In genomic region chr1:40633563-40634376, GRCh38 we compare ENCODE assay signal across 16 cellular contexts. TPM values are rescaled to one million over a fixed set of nuclear protein-coding genes. Genes with fewer than 3 reads are reported as not detected.
DNase-seq lines count a peak whose midpoint lies in the region; ATAC-seq and TF ChIP-seq lines count a peak whose summit lies in the region.
"Had no signal": no experiment of that assay in that cellular context is flagged by ENCODE, and none has a peak within 500 bp of the region (broad histone marks: within the 10 kb centered on the region; RNA-seq: fewer than 3 reads in every experiment).

No MANE protein-coding gene starts in this region.

- H3K18ac ChIP-seq in mesendoderm (ENCODE audit: low read length) = no peak overlapping the region

- ATAC-seq in omental fat pad (ENCODE audit: low FRiP score) (peak; percentile 46), natural killer cell (no peak)

- CTCF ChIA-PET in A673 (lab: Charles Lee) = no interaction called here

- H3K4ac ChIP-seq in mesendoderm (ENCODE audit: low read depth, low read length) = no peak overlapping the region

- no peak overlapping the region for H2BK15ac ChIP-seq in mesendoderm (replicated peaks; ENCODE audit: low read depth)

- H3K4me2 ChIP-seq in mesendoderm (ENCODE audit: low read length) = no peak overlapping the region

- H2BK120ac ChIP-seq in mesendoderm (ENCODE audit: low read depth, low read length) = no peak overlapping the region

- H3K36me3 Mint-ChIP-seq in CD14-positive monocyte (no peaks in the 10 kb centered on the region), natural killer cell (no peaks in the 10 kb centered on the region)

- H3K27me3 ChIP-seq in cardiac muscle cell = no peaks in the 10 kb centered on the region
- H3K27me3 ChIP-seq in A673 (replicated peaks; ENCODE audit: insufficient read depth, low read depth, low read length, poor library complexity) = no peaks in the 10 kb centered on the region
- no peaks in the 10 kb centered on the region for H3K27me3 ChIP-seq in mesendoderm (ENCODE audit: insufficient read depth, low read length, poor library complexity)
- H3K27me3 ChIP-seq: brain microvascular endothelial cell had no signal

- H3K9me3 Mint-ChIP-seq in CD14-positive monocyte (peaks cover 0 to 2% (median 0%) of the 10 kb centered on the region in 7 donors), natural killer cell (no peaks in the 10 kb centered on the region)

- H3K79me1 ChIP-seq in mesendoderm (ENCODE audit: low read length) = no peaks in the 10 kb centered on the region

- H3K4me1 ChIP-seq in cardiac muscle cell (ENCODE audit: low read depth) (peaks cover 6% of the 10 kb centered on the region), A673 (ENCODE audit: insufficient read depth, low read length, poor library complexity, severe bottlenecking) (no peaks in the 10 kb centered on the region), mesendoderm (ENCODE audit: control insufficient read depth, low read depth, low read length) (no peaks in the 10 kb centered on the region)

- no peaks in the 10 kb centered on the region for H3K79me2 ChIP-seq in mesendoderm (ENCODE audit: control insufficient read depth, insufficient read depth, low read length)

- H2AK5ac ChIP-seq in mesendoderm (ENCODE audit: low read length) = no peak overlapping the region

- no CpG with 5 or more reads among the region's 2 CpGs for WGBS in mesendoderm (ENCODE audit: extremely low coverage, insufficient coverage, low lambda C conversion rate)

- H3K23ac ChIP-seq in mesendoderm (ENCODE audit: low read length) = no peak overlapping the region

- H3K36me3 ChIP-seq in cardiac muscle cell (no peaks in the 10 kb centered on the region), A673 (ENCODE audit: insufficient read depth, low read length, poor library complexity, severe bottlenecking) (no peaks in the 10 kb centered on the region), mesendoderm (ENCODE audit: control insufficient read depth, insufficient read depth, low read length) (no peaks in the 10 kb centered on the region)
- H3K36me3 ChIP-seq: brain microvascular endothelial cell had no signal

- peaks cover 13% of the 10 kb centered on the region for H3K4me1 Mint-ChIP-seq in CD14-positive monocyte
- peaks cover 18 to 20% of the 10 kb centered on the region in 2 donors for H3K4me1 Mint-ChIP-seq in natural killer cell

- peak overlapping the region in 4 of 7 donors; percentile 12 to 51 (median 24) for H3K27ac Mint-ChIP-seq in CD14-positive monocyte
- no peak overlapping the region for H3K27ac Mint-ChIP-seq in natural killer cell
- H3K27ac Mint-ChIP-seq: activated CD4-positive, alpha-beta memory T cell treated with anti-CD3 and anti-CD28 coated beads, Interleukin-2, amount 10 ng/mL, durations not matched to agents 7 days and 5 days had no signal

- H4K5ac ChIP-seq in mesendoderm (ENCODE audit: low read length) = no peak overlapping the region

- H4K8ac ChIP-seq in mesendoderm (ENCODE audit: low read depth, low read length) = no peak overlapping the region

- DNase-seq in CD14-positive monocyte (ENCODE audit: low spot score) (no peak), RPMI8226 (peak; percentile 47), cardiac muscle cell (ENCODE audit: low read depth in 1 of 2, low spot score in 1 of 2) (peak; percentile 13 to 21), omental fat pad (ENCODE audit: low spot score) (peak; percentile 27), A673 (ENCODE audit: low spot score) (no peak), natural killer cell (no peak), mesendoderm (no peak)
- DNase-seq in effector CD4-positive, alpha-beta T cell = no peak
- DNase-seq: activated CD4-positive, alpha-beta memory T cell treated with anti-CD3 and anti-CD28 coated beads, Interleukin-2, amount 10 ng/mL, durations not matched to agents 7 days and 5 days; activated gamma-delta T cell; AML-193; brain microvascular endothelial cell; GM23248; Kasumi-1; mammary epithelial cell; NCI-H1930 had no signal

- H3K27me3 Mint-ChIP-seq in CD14-positive monocyte (ENCODE audit: low read depth in 3 of 3) (peaks cover 1 to 4% (median 1%) of the 10 kb centered on the region in 3 donors), natural killer cell (ENCODE audit: low read depth in 2 of 2) (no peaks in the 10 kb centered on the region)
- H3K27me3 Mint-ChIP-seq: activated CD4-positive, alpha-beta memory T cell treated with anti-CD3 and anti-CD28 coated beads, Interleukin-2, amount 10 ng/mL, durations not matched to agents 7 days and 5 days had no signal

- no peak overlapping the region for H3K4me3 Mint-ChIP-seq in CD14-positive monocyte
- no peak overlapping the region for H3K4me3 Mint-ChIP-seq in natural killer cell
- H3K4me3 Mint-ChIP-seq: activated CD4-positive, alpha-beta memory T cell treated with anti-CD3 and anti-CD28 coated beads, Interleukin-2, amount 10 ng/mL, durations not matched to agents 7 days and 5 days had no signal

- H3K9ac ChIP-seq in mesendoderm (ENCODE audit: low read length) = no peak overlapping the region
- H3K9ac ChIP-seq: GM23248 had no signal

- no peak overlapping the region for H2BK5ac ChIP-seq in mesendoderm (ENCODE audit: low read length)

- no TSS peak for BruUV-seq in A673 (replicated peaks; lab: Mats Ljungman, UMichigan)

- H3K27ac ChIP-seq in cardiac muscle cell (no peak overlapping the region), A673 (ENCODE audit: low read depth, low read length, poor library complexity, severe bottlenecking) (no peak overlapping the region), mesendoderm (ENCODE audit: low read depth, low read length) (no peak overlapping the region)
- H3K27ac ChIP-seq: brain microvascular endothelial cell, GM23248 had no signal

- POLR2A ChIA-PET in A673 (lab: Charles Lee; ENCODE audit: low non-redundant PET) = no interaction called here

- no peak for TF ChIP-seq CTCF in CD14-positive monocyte (IDR thresholded peaks at IDR 0.05)
- TF ChIP-seq CTCF in cardiac muscle cell (IDR thresholded peaks at IDR 0.05; ENCODE audit: low read depth, low read length) = no peak
- TF ChIP-seq CTCF in omental fat pad (IDR thresholded peaks at IDR 0.05) = no peak
- TF ChIP-seq CTCF in A673 (conservative IDR thresholded peaks at IDR 0.05; ENCODE audit: low read depth, low read length) = no peak
- TF ChIP-seq CTCF in natural killer cell (IDR thresholded peaks at IDR 0.05) = no peak

- H3K9me3 ChIP-seq in cardiac muscle cell (ENCODE audit: low read depth) (no peaks in the 10 kb centered on the region), A673 (ENCODE audit: low read depth, low read length, poor library complexity, severe bottlenecking) (no peaks in the 10 kb centered on the region)

- no peak overlapping the region for H3K56ac ChIP-seq in mesendoderm (ENCODE audit: low read length)

- intact Hi-C loops in CD14-positive monocyte (cut with micrococcal nuclease) = no loop called here
- intact Hi-C loops in A673 (cut with micrococcal nuclease; ENCODE audit: unreplicated experiment) = no loop called here
- intact Hi-C loops in natural killer cell (cut with micrococcal nuclease) = no loop called here

- H3K4me3 ChIP-seq in cardiac muscle cell (no peak overlapping the region), A673 (ENCODE audit: low read depth, low read length, poor library complexity, severe bottlenecking) (no peak overlapping the region), mesendoderm (ENCODE audit: low read length) (no peak overlapping the region)
- H3K4me3 ChIP-seq: GM23248 had no signal

RNA-seq across cellular contexts. Expression of gene RIMS3, which starts 31.7 kb away (rescaled TPM):
- polyA plus RNA-seq in CD14-positive monocyte (under 1 TPM; 0.15 to 0.26 TPM), cardiac muscle cell (29.1 and 29.7 TPM in 2 replicates)
- total RNA-seq in cardiac muscle cell (33.0 and 39.3 TPM in 2 replicates), omental fat pad (1 to 10 TPM in 3 of 4 donors, under 1 TPM in 1; 0.79 to 2.2 (median 1.7) TPM), A673 (2021) (9.9 and 21.5 TPM in 2 replicates), natural killer cell (1 to 10 TPM in 2 of 3 donors, under 1 TPM in 1; 0.56 to 2.1 (median 1.1) TPM)
- 2.9 TPM for polyA plus RNA-seq in mesendoderm (2013, experiment 1 of 2)
- polyA plus RNA-seq in mesendoderm (2013, experiment 2 of 2) = 2.7 TPM
- total RNA-seq: GM23248 had no signal

RNA-seq across cellular contexts. Expression of gene NFYC, which starts 57.7 kb away (rescaled TPM):
- polyA plus RNA-seq in CD14-positive monocyte (10 to 100 TPM; 61.2 to 68.2 TPM), cardiac muscle cell (143 and 149 TPM in 2 replicates)
- total RNA-seq in cardiac muscle cell (124 and 130 TPM in 2 replicates), omental fat pad (10 to 100 TPM; 29.8 to 44.6 (median 32.4) TPM), A673 (2021) (81.9 and 83.0 TPM in 2 replicates), natural killer cell (10 to 100 TPM; 38.7 to 60.4 (median 48.5) TPM)
- 60.3 TPM for polyA plus RNA-seq in mesendoderm (2013, experiment 1 of 2)
- polyA plus RNA-seq in mesendoderm (2013, experiment 2 of 2) = 58.2 TPM

Comparison
In these comparisons a context has a peak if more than half of its experiments do, and no peak if none do; other contexts are left out.
1. DNase-seq: peak in RPMI8226 (single experiment), cardiac muscle cell (2 of 2) and omental fat pad (single experiment); none in CD14-positive monocyte (single experiment), A673 (single experiment), natural killer cell (single experiment), mesendoderm (single experiment) and effector CD4-positive, alpha-beta T cell (single experiment).
2. H3K27ac Mint-ChIP-seq: peak in CD14-positive monocyte (4 of 7); none in natural killer cell (0 of 2).